In genomic region chr7:130926021-130926691, GRCh38 we compare ENCODE assay signal across 11 cellular contexts.
A peak's percentile ranks its signal among the peaks of the same experiment; 100 is the strongest.
DNase-seq lines count a peak whose midpoint lies in the region; ATAC-seq and TF ChIP-seq lines count a peak whose summit lies in the region.
"Had no signal": no experiment of that assay in that cellular context is flagged by ENCODE, and none has a peak within 500 bp of the region (broad histone marks: within the 10 kb centered on the region; RNA-seq: fewer than 3 reads in every experiment).

No MANE protein-coding gene starts in this region.

- peak; percentile 80 for DNase-seq in activated CD4-positive, alpha-beta T cell treated with anti-CD3 and anti-CD28 coated beads, Interleukin-2, amount 10 ng/mL, durations not matched to agents 24 days and 14 days
- no peak for DNase-seq in activated CD4-positive, alpha-beta T cell treated with anti-CD3 and anti-CD28 coated beads, Interleukin-2, amount 50 U/mL, for 4 hours
- DNase-seq in RWPE1 (ENCODE audit: low spot score) (no peak), colonic mucosa (no peak), C1 segment of cervical spinal cord (lab: John Stamatoyannopoulos, UW) (no peak)
- DNase-seq in stimulated activated naive CD8-positive, alpha-beta T cell treated with anti-CD3 and anti-CD28 coated beads, Interleukin-15, amount 100 ng/mL, for 72 hours, result no peak
- DNase-seq in stimulated activated CD4-positive, alpha-beta T cell treated with anti-CD3 and anti-CD28 coated beads, Interleukin-2, amount 100 ng/mL, for 48 hours, result no peak
- DNase-seq: NCI-H2029, posterior cingulate gyrus had no signal

- peak overlapping the region in 1 of 2 donors; percentile 41 for H3K9ac ChIP-seq in colonic mucosa (ENCODE audit: low read depth in 2 of 2, low read length in 2 of 2)

- H3K9me3 Mint-ChIP-seq in activated CD4-positive, alpha-beta T cell treated with anti-CD3 and anti-CD28 coated beads, Interleukin-2, amount 10 ng/mL, durations not matched to agents 24 days and 14 days, result no peaks in the 10 kb centered on the region
- no peaks in the 10 kb centered on the region for H3K9me3 Mint-ChIP-seq in stimulated activated naive CD8-positive, alpha-beta T cell treated with anti-CD3 and anti-CD28 coated beads, Interleukin-15, amount 100 ng/mL, for 72 hours
- H3K9me3 Mint-ChIP-seq: brain had no signal

- H3K27ac ChIP-seq in RWPE1 (peak overlapping the region; percentile 16; the same call in 1 of the 2 replicates), colonic mucosa (peak overlapping the region; percentile 30)

- H3K4me1 Mint-ChIP-seq in activated CD4-positive, alpha-beta T cell treated with anti-CD3 and anti-CD28 coated beads, Interleukin-2, amount 10 ng/mL, durations not matched to agents 24 days and 14 days, result peaks cover 69% of the 10 kb centered on the region
- H3K4me1 Mint-ChIP-seq in stimulated activated naive CD8-positive, alpha-beta T cell treated with anti-CD3 and anti-CD28 coated beads, Interleukin-15, amount 100 ng/mL, for 72 hours, result peaks cover 90% of the 10 kb centered on the region

- no peak for ATAC-seq in stimulated activated naive CD8-positive, alpha-beta T cell treated with anti-CD3 and anti-CD28 coated beads, Interleukin-15, amount 100 ng/mL, for 72 hours
- ATAC-seq in HG03469 (IDR thresholded peaks at IDR 0.05; ENCODE audit: unreplicated experiment), result no peak

- no peaks in the 10 kb centered on the region for H3K27me3 Mint-ChIP-seq in activated CD4-positive, alpha-beta T cell treated with anti-CD3 and anti-CD28 coated beads, Interleukin-2, amount 10 ng/mL, durations not matched to agents 24 days and 14 days
- no peaks in the 10 kb centered on the region for H3K27me3 Mint-ChIP-seq in stimulated activated naive CD8-positive, alpha-beta T cell treated with anti-CD3 and anti-CD28 coated beads, Interleukin-15, amount 100 ng/mL, for 72 hours
- H3K27me3 Mint-ChIP-seq: brain had no signal

- POLR2A ChIA-PET in RWPE1 (lab: Yijun Ruan, JAX; ENCODE audit: low non-redundant PET), result no interaction called here

- peak overlapping the region; percentile 82 for H3K27ac Mint-ChIP-seq in activated CD4-positive, alpha-beta T cell treated with anti-CD3 and anti-CD28 coated beads, Interleukin-2, amount 10 ng/mL, durations not matched to agents 24 days and 14 days
- H3K27ac Mint-ChIP-seq in stimulated activated naive CD8-positive, alpha-beta T cell treated with anti-CD3 and anti-CD28 coated beads, Interleukin-15, amount 100 ng/mL, for 72 hours, result peak overlapping the region; percentile 61 to 69

- intact Hi-C loops in activated CD4-positive, alpha-beta T cell treated with anti-CD3 and anti-CD28 coated beads, Interleukin-2, amount 10 ng/mL, durations not matched to agents 24 days and 14 days (cut with micrococcal nuclease), result loop anchor here (2.0 kb wide), 1 partner anchor 17 kb away; no protein-coding TSS in a partner anchor
- intact Hi-C loops in colonic mucosa (cut with DNase I), result no loop called here

- TF ChIP-seq CTCF in RWPE1 (conservative IDR thresholded peaks at IDR 0.05; ENCODE audit: low read depth) (no peak), colonic mucosa (IDR thresholded peaks at IDR 0.05) (no peak)

- H3K4me3 ChIP-seq in colonic mucosa, result no peak overlapping the region

- H3K9me3 ChIP-seq in colonic mucosa, result no peaks in the 10 kb centered on the region

- H3K27me3 ChIP-seq in colonic mucosa, result no peaks in the 10 kb centered on the region

- H3K4me1 ChIP-seq in colonic mucosa, result no peaks in the 10 kb centered on the region

- H3K4me3 Mint-ChIP-seq in activated CD4-positive, alpha-beta T cell treated with anti-CD3 and anti-CD28 coated beads, Interleukin-2, amount 10 ng/mL, durations not matched to agents 24 days and 14 days, result peak overlapping the region; percentile 66
- H3K4me3 Mint-ChIP-seq in stimulated activated naive CD8-positive, alpha-beta T cell treated with anti-CD3 and anti-CD28 coated beads, Interleukin-15, amount 100 ng/mL, for 72 hours, result peak overlapping the region in 1 of 2 donors; percentile 28
- H3K4me3 Mint-ChIP-seq: brain had no signal

- H3K36me3 ChIP-seq in colonic mucosa, result no peaks in the 10 kb centered on the region

- CTCF ChIA-PET in RWPE1 (lab: Yijun Ruan, JAX), result no interaction called here

- peaks cover 63% of the 10 kb centered on the region for H3K36me3 Mint-ChIP-seq in activated CD4-positive, alpha-beta T cell treated with anti-CD3 and anti-CD28 coated beads, Interleukin-2, amount 10 ng/mL, durations not matched to agents 24 days and 14 days (ENCODE audit: low read depth)
- H3K36me3 Mint-ChIP-seq: brain had no signal
